ENCODE assay signal across 34 cellular contexts in genomic region chr18:50671376-50671775, GRCh38.
"Had no signal": no experiment of that assay in that cellular context is flagged by ENCODE, and none has a peak within 500 bp of the region (broad histone marks: within the 10 kb centered on the region; RNA-seq: fewer than 3 reads in every experiment).

No MANE protein-coding gene starts in this region.

- H3K27me3 Mint-ChIP-seq: activated CD4-positive, alpha-beta T cell treated with anti-CD3 and anti-CD28 coated beads, Interleukin-2, amount 10 ng/mL, durations not matched to agents 24 days and 14 days; activated naive CD8-positive, alpha-beta T cell treated with anti-CD3 and anti-CD28 coated beads for 36 hours had no signal

- H3K27me3 ChIP-seq: brain microvascular endothelial cell, MG63, SJCRH30 had no signal

- H2AFZ ChIP-seq: PC-9 had no signal

- ATAC-seq: activated CD8-positive, alpha-beta T cell treated with anti-CD3 and anti-CD28 coated beads for 36 hours; activated T-cell treated with anti-CD3 and anti-CD28 coated beads, Interleukin-2, amount 50 U/mL, for 72 hours; activated T-helper 17 cell treated with anti-CD3 and anti-CD28 coated beads, Interleukin-2, amount 50 U/mL, for 72 hours had no signal

- H3K9me3 ChIP-seq: MG63, SJCRH30 had no signal

- H3K9me3 Mint-ChIP-seq: activated CD4-positive, alpha-beta T cell treated with anti-CD3 and anti-CD28 coated beads, Interleukin-2, amount 10 ng/mL, durations not matched to agents 24 days and 14 days; activated CD8-positive, alpha-beta T cell treated with anti-CD3 and anti-CD28 coated beads for 36 hours; activated naive CD8-positive, alpha-beta T cell treated with anti-CD3 and anti-CD28 coated beads for 36 hours; activated T-cell treated with anti-CD3 and anti-CD28 coated beads, Interleukin-2, amount 50 U/mL, for 72 hours; activated T-helper 17 cell treated with anti-CD3 and anti-CD28 coated beads, Interleukin-2, amount 50 U/mL, for 72 hours; central memory CD8-positive, alpha-beta T cell had no signal

- H3K27ac ChIP-seq: brain microvascular endothelial cell, PC-9, SJCRH30, SK-N-MC, WERI-Rb-1 had no signal

- H3K4me3 ChIP-seq: MG63, PC-9, SJCRH30, SK-N-MC had no signal

- DNase-seq: activated CD4-positive, alpha-beta T cell treated with anti-CD3 and anti-CD28 coated beads, Interleukin-2, amount 10 ng/mL, durations not matched to agents 24 days and 14 days; activated CD4-positive, alpha-beta T cell treated with anti-CD3 and anti-CD28 coated beads, Interleukin-2, amount 50 U/mL, for 4 hours; activated CD8-positive, alpha-beta T cell treated with anti-CD3 and anti-CD28 coated beads for 36 hours; activated effector memory CD4-positive, alpha-beta T cell treated with anti-CD3 and anti-CD28 coated beads, Interleukin-2, amount 50 U/mL, for 16 hours; activated naive CD4-positive, alpha-beta T cell; activated naive CD4-positive, alpha-beta T cell treated with anti-CD3 and anti-CD28 coated beads, Interleukin-2, amount 50 U/mL, for 16 hours; activated naive CD8-positive, alpha-beta T cell treated with anti-CD3 and anti-CD28 coated beads for 36 hours; activated T-cell treated with anti-CD3 and anti-CD28 coated beads, Interleukin-2, amount 50 U/mL, for 1 hour; activated T-cell treated with anti-CD3 and anti-CD28 coated beads, Interleukin-2, amount 50 U/mL, for 72 hours; amniotic stem cell; aorta; brain microvascular endothelial cell; Kasumi-1; KG1; MG63; NCI-H1092 treated with DMSO at 0.1 percent for 48 hours; NCI-H146; NCI-H187; NCI-H2029 treated with DMSO at 0.1 percent for 48 hours; NCI-H2107; NCI-H2171 treated with DMSO at 0.1 percent for 48 hours; NCI-H226; NCI-H446 treated with DMSO at 0.1 percent for 48 hours; NCI-H524; NCI-H69; NK-92 treated with Interleukin-12 subunit alpha and Interleukin-12 subunit beta, amount 100 ng/mL, for 24 hours; PC-9; SHP77; SJCRH30; T1000; WERI-Rb-1 had no signal

- H3K36me3 Mint-ChIP-seq: activated naive CD8-positive, alpha-beta T cell treated with anti-CD3 and anti-CD28 coated beads for 36 hours had no signal

- H3K4me2 ChIP-seq: PC-9 had no signal

- H3K4me3 Mint-ChIP-seq: activated CD4-positive, alpha-beta T cell treated with anti-CD3 and anti-CD28 coated beads, Interleukin-2, amount 10 ng/mL, durations not matched to agents 24 days and 14 days; activated CD8-positive, alpha-beta T cell treated with anti-CD3 and anti-CD28 coated beads for 36 hours; activated naive CD8-positive, alpha-beta T cell treated with anti-CD3 and anti-CD28 coated beads for 36 hours; activated T-cell treated with anti-CD3 and anti-CD28 coated beads, Interleukin-2, amount 50 U/mL, for 72 hours; activated T-helper 17 cell treated with anti-CD3 and anti-CD28 coated beads, Interleukin-2, amount 50 U/mL, for 72 hours; central memory CD8-positive, alpha-beta T cell had no signal

- H3K4me1 Mint-ChIP-seq: activated CD4-positive, alpha-beta T cell treated with anti-CD3 and anti-CD28 coated beads, Interleukin-2, amount 10 ng/mL, durations not matched to agents 24 days and 14 days; activated naive CD8-positive, alpha-beta T cell treated with anti-CD3 and anti-CD28 coated beads for 36 hours; activated T-helper 17 cell treated with anti-CD3 and anti-CD28 coated beads, Interleukin-2, amount 50 U/mL, for 72 hours; central memory CD8-positive, alpha-beta T cell had no signal

- H3K27ac Mint-ChIP-seq: activated CD4-positive, alpha-beta T cell treated with anti-CD3 and anti-CD28 coated beads, Interleukin-2, amount 10 ng/mL, durations not matched to agents 24 days and 14 days; activated CD8-positive, alpha-beta T cell treated with anti-CD3 and anti-CD28 coated beads for 36 hours; activated naive CD8-positive, alpha-beta T cell treated with anti-CD3 and anti-CD28 coated beads for 36 hours; activated T-cell treated with anti-CD3 and anti-CD28 coated beads, Interleukin-2, amount 50 U/mL, for 72 hours; activated T-helper 17 cell treated with anti-CD3 and anti-CD28 coated beads, Interleukin-2, amount 50 U/mL, for 72 hours had no signal

- H3K36me3 ChIP-seq: brain microvascular endothelial cell, MG63, SJCRH30 had no signal

- H3K4me1 ChIP-seq: SJCRH30 had no signal
